1 cellular context compared by ENCODE assay signal in the genomic region with DNA sequence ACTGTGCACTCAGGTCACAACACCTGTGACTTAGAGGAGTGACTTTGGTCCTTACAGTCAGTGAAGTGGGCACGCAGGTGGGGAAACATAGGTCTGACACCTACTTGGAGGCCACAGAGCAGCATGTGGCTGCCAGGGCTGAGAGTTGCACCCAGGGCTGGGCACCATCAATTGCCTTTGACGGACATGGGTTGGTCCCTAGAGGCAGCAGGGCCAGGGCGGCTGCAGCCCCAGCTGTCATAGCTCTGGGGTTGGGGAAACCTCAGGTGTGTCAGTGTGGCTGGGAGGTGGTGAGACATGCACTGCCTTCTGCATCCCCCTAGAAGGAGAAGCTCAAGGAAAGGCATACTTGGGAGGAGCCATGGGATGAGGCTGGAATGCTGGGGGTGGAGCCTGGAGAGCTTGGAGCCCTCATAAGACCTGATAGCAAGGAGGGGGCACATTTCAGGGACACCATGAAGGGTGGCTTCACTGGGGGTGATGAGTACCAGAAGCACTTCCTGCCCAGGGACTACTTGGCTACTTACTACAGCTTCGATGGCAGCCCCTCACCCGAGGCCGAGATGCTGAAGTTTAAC.
TF ChIP-seq lines count a peak whose summit lies in the region.

Gene INMT (plus strand): TSS at position 440 of the 578 bp plus-strand sequence. CDS start 16 bp downstream, at position 456.

TF ChIP-seq in K562, 482 proteins besides CTCF, POLR2A, EP300 and RAD21:
- TF ChIP-seq ARID4B (CRISPR knock-in tag; IDR thresholded peaks at IDR 0.05) (no peak), MTA1 (IDR thresholded peaks at IDR 0.05; ENCODE audit: borderline replicate concordance) (no peak), ZNF217 (CRISPR knock-in tag; IDR thresholded peaks at IDR 0.05) (no peak), SIN3B (IDR thresholded peaks at IDR 0.05; ENCODE audit: low read depth) (no peak), ZNF79 (CRISPR knock-in tag; IDR thresholded peaks at IDR 0.05; ENCODE audit: low read depth) (no peak), SAP30 (IDR thresholded peaks at IDR 0.05; ENCODE audit: borderline replicate concordance, insufficient read depth, low read depth, low read length, poor library complexity, severe bottlenecking) (no peak), NCOA1 (IDR thresholded peaks at IDR 0.05; ENCODE audit: low read depth) (no peak), ZNF778 (CRISPR knock-in tag; IDR thresholded peaks at IDR 0.05) (no peak), ZNF133 (CRISPR knock-in tag; IDR thresholded peaks at IDR 0.05) (no peak), TCF7 (IDR thresholded peaks at IDR 0.05; ENCODE audit: borderline replicate concordance) (no peak), ZNF830 (CRISPR knock-in tag; IDR thresholded peaks at IDR 0.05) (no peak), SOX6 (IDR thresholded peaks at IDR 0.05) (no peak), ZNF253 (CRISPR knock-in tag; conservative IDR thresholded peaks at IDR 0.05) (no peak), MAX (CRISPR knock-in tag; IDR thresholded peaks at IDR 0.05) (no peak), JUNB (CRISPR knock-in tag; conservative IDR thresholded peaks at IDR 0.05) (no peak)
- TF ChIP-seq, protein P1, sequence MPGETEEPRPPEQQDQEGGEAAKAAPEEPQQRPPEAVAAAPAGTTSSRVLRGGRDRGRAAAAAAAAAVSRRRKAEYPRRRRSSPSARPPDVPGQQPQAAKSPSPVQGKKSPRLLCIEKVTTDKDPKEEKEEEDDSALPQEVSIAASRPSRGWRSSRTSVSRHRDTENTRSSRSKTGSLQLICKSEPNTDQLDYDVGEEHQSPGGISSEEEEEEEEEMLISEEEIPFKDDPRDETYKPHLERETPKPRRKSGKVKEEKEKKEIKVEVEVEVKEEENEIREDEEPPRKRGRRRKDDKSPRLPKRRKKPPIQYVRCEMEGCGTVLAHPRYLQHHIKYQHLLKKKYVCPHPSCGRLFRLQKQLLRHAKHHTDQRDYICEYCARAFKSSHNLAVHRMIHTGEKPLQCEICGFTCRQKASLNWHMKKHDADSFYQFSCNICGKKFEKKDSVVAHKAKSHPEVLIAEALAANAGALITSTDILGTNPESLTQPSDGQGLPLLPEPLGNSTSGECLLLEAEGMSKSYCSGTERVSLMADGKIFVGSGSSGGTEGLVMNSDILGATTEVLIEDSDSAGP (CRISPR knock-in tag; IDR thresholded peaks at IDR 0.05) = no peak
